ENCODE assay signal across 9 cellular contexts in the genomic region with DNA sequence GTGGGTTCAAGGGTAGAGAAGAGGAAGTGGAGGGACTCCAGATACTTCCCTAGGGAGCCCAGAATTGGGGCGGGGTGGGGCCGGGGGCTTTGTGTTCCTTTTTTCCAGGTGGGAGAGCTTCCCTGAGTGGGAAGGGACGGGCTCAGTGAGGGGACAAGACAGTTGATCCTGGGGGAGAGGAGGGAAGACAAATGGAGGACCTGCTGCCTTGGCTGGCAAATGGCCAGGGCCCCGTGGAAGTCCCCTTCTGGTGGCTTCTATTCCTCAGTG. TPM values are rescaled to one million over a fixed set of nuclear protein-coding genes. Genes with fewer than 3 reads are reported as not detected.
DNase-seq lines count a peak whose midpoint lies in the region; ATAC-seq and TF ChIP-seq lines count a peak whose summit lies in the region.
"Had no signal": no experiment of that assay in that cellular context is flagged by ENCODE, and none has a peak within 500 bp of the region (broad histone marks: within the 10 kb centered on the region; RNA-seq: fewer than 3 reads in every experiment).

No MANE protein-coding gene starts in this region.

- intact Hi-C loops in CD14-positive monocyte (cut with micrococcal nuclease): loop anchor here (2.0 to 10.0 kb wide), 3 partner anchors 28 to 120 kb away; a partner anchor contains a TSS
- intact Hi-C loops in breast epithelium (cut with DNase I; ENCODE audit: low total_unique reads): no loop called here

- H3K9me3 Mint-ChIP-seq in CD14-positive monocyte (peaks cover 0 to 1% (median 0%) of the 10 kb centered on the region in 7 donors), T-cell (no peaks in the 10 kb centered on the region), nephron progenitor cell (no peaks in the 10 kb centered on the region), neural progenitor cell (no peaks in the 10 kb centered on the region)

- no peak overlapping the region for H2AFZ ChIP-seq in neural progenitor cell (replicated peaks)

- H3K9me3 ChIP-seq in breast epithelium: no peaks in the 10 kb centered on the region
- no peaks in the 10 kb centered on the region for H3K9me3 ChIP-seq in neural progenitor cell (ENCODE audit: low read depth)

- CTCF ChIA-PET in T-cell (lab: Charles Lee): no interaction called here

- DNase-seq in CD14-positive monocyte (ENCODE audit: low spot score): peak; percentile 95
- DNase-seq in T-cell: peak in 31 of 34 experiments; percentile 21 to 77 (median 56)
- peak in 1 of 2 donors; percentile 48 for DNase-seq in breast epithelium (ENCODE audit: low spot score in 2 of 2)
- DNase-seq in nephron progenitor cell: no peak
- DNase-seq in dedifferentiated amniotic fluid mesenchymal stem cell (ENCODE audit: extremely low spot score): no peak
- no peak for DNase-seq in neural progenitor cell (ENCODE audit: low spot score)
- DNase-seq in GM13976 (ENCODE audit: low spot score): no peak
- DNase-seq: NCI-H2107 had no signal

- H3K36me3 ChIP-seq in breast epithelium (no peaks in the 10 kb centered on the region), neural progenitor cell (no peaks in the 10 kb centered on the region)

- H3K79me2 ChIP-seq in neural progenitor cell (ENCODE audit: low read depth): no peaks in the 10 kb centered on the region

- H3K4me1 Mint-ChIP-seq in CD14-positive monocyte (peaks cover 53% of the 10 kb centered on the region), T-cell (peaks cover 42 to 43% (median 43%) of the 10 kb centered on the region in 3 donors), nephron progenitor cell (peaks cover 46% of the 10 kb centered on the region), neural progenitor cell (peaks cover 19% of the 10 kb centered on the region)

- H3K4me3 ChIP-seq in breast epithelium (peak overlapping the region; percentile 81 to 86 (median 85)), neural progenitor cell (no peak overlapping the region)

- ATAC-seq in T-cell (replicated peaks in 1 of 4): peak in 1 of 4 experiments; percentile 7
- no peak for ATAC-seq in HG03175 (IDR thresholded peaks at IDR 0.05; ENCODE audit: unreplicated experiment)

- H3F3A ChIP-seq in neural progenitor cell (ENCODE audit: low read depth): no peaks in the 10 kb centered on the region

- POLR2A ChIA-PET in T-cell (lab: Charles Lee): no interaction called here

- H3K27ac Mint-ChIP-seq in CD14-positive monocyte (peak overlapping the region; percentile 98 to 100 (median 99)), T-cell (peak overlapping the region; percentile 90 to 92), nephron progenitor cell (peak overlapping the region; percentile 23), neural progenitor cell (no peak overlapping the region)

- H3K36me3 Mint-ChIP-seq in CD14-positive monocyte: peaks cover 46 to 53% of the 10 kb centered on the region in 2 donors
- H3K36me3 Mint-ChIP-seq in T-cell: peaks cover 6% of the 10 kb centered on the region
- peaks cover 6% of the 10 kb centered on the region for H3K36me3 Mint-ChIP-seq in nephron progenitor cell (ENCODE audit: low read depth)
- peaks cover 5% of the 10 kb centered on the region for H3K36me3 Mint-ChIP-seq in neural progenitor cell

- H4K20me1 ChIP-seq in neural progenitor cell (ENCODE audit: low read depth): peaks cover 6% of the 10 kb centered on the region

- H3K27me3 Mint-ChIP-seq in CD14-positive monocyte (ENCODE audit: low read depth in 3 of 3) (no peaks in the 10 kb centered on the region), T-cell (no peaks in the 10 kb centered on the region), nephron progenitor cell (ENCODE audit: low read depth, poor library complexity) (peaks cover 7% of the 10 kb centered on the region), neural progenitor cell (ENCODE audit: insufficient read depth, low read depth) (peaks cover 9% of the 10 kb centered on the region)

- TF ChIP-seq CTCF in CD14-positive monocyte (IDR thresholded peaks at IDR 0.05) (no peak), breast epithelium (IDR thresholded peaks at IDR 0.05) (no peak), nephron progenitor cell (IDR thresholded peaks at IDR 0.05) (no peak), neural progenitor cell (IDR thresholded peaks at IDR 0.05) (no peak), GM13976 (IDR thresholded peaks at IDR 0.05; ENCODE audit: borderline replicate concordance, control extremely low read depth, extremely low read depth, insufficient read depth, missing control alignments) (no peak)

- peaks cover 14 to 20% of the 10 kb centered on the region in 2 donors for H3K4me1 ChIP-seq in breast epithelium
- peaks cover 3% of the 10 kb centered on the region for H3K4me1 ChIP-seq in neural progenitor cell

- in situ Hi-C loops in GM13976 (cut with MboI; ENCODE audit: low sequenced_read_pairs, unreplicated experiment): no loop called here

- H3K27me3 ChIP-seq in breast epithelium (no peaks in the 10 kb centered on the region), neural progenitor cell (peaks cover 11% of the 10 kb centered on the region)

- no peak for TF ChIP-seq POLR2A in breast epithelium (IDR thresholded peaks at IDR 0.05)

- H3K27ac ChIP-seq in breast epithelium (peak overlapping the region; percentile 93), neural progenitor cell (no peak overlapping the region)

- H3K9ac ChIP-seq in neural progenitor cell: no peak overlapping the region

- peak overlapping the region; percentile 92 to 96 for H3K4me3 Mint-ChIP-seq in CD14-positive monocyte
- peak overlapping the region; percentile 70 to 83 (median 71) for H3K4me3 Mint-ChIP-seq in T-cell
- peak overlapping the region; percentile 35 for H3K4me3 Mint-ChIP-seq in nephron progenitor cell
- no peak overlapping the region for H3K4me3 Mint-ChIP-seq in neural progenitor cell

- no peak overlapping the region for H3K4me2 ChIP-seq in neural progenitor cell

RNA-seq across cellular contexts. Expression of a gene that starts 2.6 kb away (rescaled TPM):
- 10 to 100 TPM; 62.6 to 86.4 TPM for polyA plus RNA-seq in CD14-positive monocyte
- total RNA-seq in T-cell (10 to 100 TPM; 16.8 to 37.1 (median 26.1) TPM), breast epithelium (100 to 1,000 TPM; 135 to 238 (median 181) TPM), neural progenitor cell (ENCODE audit: low replicate concordance) (34.2 and 52.5 TPM in 2 replicates)

RNA-seq across cellular contexts. Expression of a gene that starts 14.8 kb away (rescaled TPM):
- polyA plus RNA-seq in CD14-positive monocyte: 1 to 10 TPM; 2.4 to 3.1 TPM
- total RNA-seq in T-cell (1 to 10 TPM in 1 of 5 donors, under 1 TPM in 1, not detected in 3; 0.56 to 5.0 TPM), breast epithelium (under 1 TPM in 1 of 3 donors, not detected in 2; 0.16 TPM), neural progenitor cell (ENCODE audit: low replicate concordance) (not detected in 2 replicates)

RNA-seq across cellular contexts. Expression of a gene that starts 23.4 kb away (rescaled TPM):
- polyA plus RNA-seq in CD14-positive monocyte: 10 to 100 TPM; 49.0 to 50.1 TPM
- total RNA-seq in T-cell (10 to 100 TPM; 72.6 to 95.4 (median 90.4) TPM), breast epithelium (10 to 100 TPM; 50.1 to 78.7 (median 77.7) TPM), neural progenitor cell (ENCODE audit: low replicate concordance) (58.9 and 59.2 TPM in 2 replicates)

RNA-seq across cellular contexts. Expression of a gene that starts 27.7 kb away (rescaled TPM):
- polyA plus RNA-seq in CD14-positive monocyte: 100 to 1,000 TPM; 102 to 105 TPM
- total RNA-seq in T-cell (100 to 1,000 TPM in 1 of 5 donors, 10 to 100 TPM in 4; 50.6 to 105 (median 62.4) TPM), breast epithelium (10 to 100 TPM; 25.6 to 36.4 (median 31.4) TPM), neural progenitor cell (ENCODE audit: low replicate concordance) (24.3 and 29.7 TPM in 2 replicates)

RNA-seq across cellular contexts. Expression of a gene that starts 38.2 kb away (rescaled TPM):
- polyA plus RNA-seq in CD14-positive monocyte: 10 to 100 TPM; 16.9 to 21.0 TPM
- 10 to 100 TPM; 41.4 to 49.0 (median 43.6) TPM for total RNA-seq in T-cell
- 10 to 100 TPM; 43.7 to 55.4 (median 52.4) TPM for total RNA-seq in breast epithelium
- total RNA-seq in neural progenitor cell (ENCODE audit: low replicate concordance): 41.3 and 78.8 TPM in 2 replicates

Comparison
In these comparisons a context has a peak if more than half of its experiments do, and no peak if none do; other contexts are left out.
1. DNase-seq: peak in CD14-positive monocyte (single experiment) and T-cell (31 of 34); none in nephron progenitor cell (single experiment), dedifferentiated amniotic fluid mesenchymal stem cell (single experiment), neural progenitor cell (single experiment) and GM13976 (single experiment).